Comparison of ENCODE assay signal across 9 cellular contexts in the genomic region with DNA sequence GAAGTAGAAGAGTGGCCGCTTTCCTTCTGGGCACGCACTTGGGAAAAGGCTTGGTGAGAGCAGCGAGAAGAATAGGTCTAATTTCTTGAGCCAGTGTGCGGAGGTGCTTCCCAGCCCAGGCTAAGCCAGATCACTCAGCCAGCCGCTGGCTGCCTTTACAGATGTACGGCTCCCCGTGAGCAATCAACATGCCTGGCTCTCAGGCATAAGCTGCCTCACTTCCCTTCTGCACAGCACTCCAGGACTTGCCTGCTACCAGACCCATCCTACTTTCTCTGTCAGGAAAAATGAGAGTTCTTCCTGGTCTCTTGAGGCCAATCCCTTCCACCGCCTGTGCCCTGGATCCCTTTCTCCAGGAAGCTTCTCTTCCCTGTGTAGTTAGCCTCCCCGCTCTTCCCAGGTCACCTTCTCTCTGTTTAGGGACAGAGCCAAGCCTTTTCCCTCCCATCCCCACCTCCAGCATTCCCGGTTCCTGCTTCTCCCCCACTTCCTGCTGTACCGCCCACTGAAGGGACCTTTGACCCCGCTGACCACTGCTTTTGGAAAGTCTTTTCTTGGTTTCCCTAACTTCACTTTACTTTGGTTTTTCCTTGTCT. TPM values are rescaled to one million over a fixed set of nuclear protein-coding genes. Genes with fewer than 3 reads are reported as not detected.
DNase-seq lines count a peak whose midpoint lies in the region; ATAC-seq, FAIRE-seq and TF ChIP-seq lines count a peak whose summit lies in the region.
"Had no signal": no experiment of that assay in that cellular context is flagged by ENCODE, and none has a peak within 500 bp of the region (broad histone marks: within the 10 kb centered on the region; RNA-seq: fewer than 3 reads in every experiment).

No MANE protein-coding gene starts in this region.

- H3K36me3 Mint-ChIP-seq in CD4-positive, alpha-beta T cell (ENCODE audit: low read depth) = peaks cover 58% of the 10 kb centered on the region

- no peak overlapping the region for H3K27ac ChIP-seq in CD4-positive, alpha-beta T cell (ENCODE audit: low read depth, low read length)
- no peak overlapping the region for H3K27ac ChIP-seq in HUES64 (ENCODE audit: low read depth, low read length)
- H3K27ac ChIP-seq in GM12878 (ENCODE audit: control insufficient read depth, insufficient read depth) = peak overlapping the region; percentile 99
- H3K27ac ChIP-seq in mesodermal cell (ENCODE audit: low read depth, low read length, severe bottlenecking) = no peak overlapping the region

- H2AFZ ChIP-seq in GM12878 (ENCODE audit: control insufficient read depth, low read depth, low read length) = no peak overlapping the region

- TF ChIP-seq CTCF in CD4-positive, alpha-beta T cell (IDR thresholded peaks at IDR 0.05) = no peak
- TF ChIP-seq CTCF in GM12878 (IDR thresholded peaks at IDR 0.05 in 2 of 3, conservative IDR thresholded peaks at IDR 0.05 in 1 of 3; ENCODE audit: control insufficient read depth in 2 of 3, extremely low read depth in 1 of 3, insufficient read depth in 1 of 3, low read depth in 3 of 3, low read length in 3 of 3) = no peak

- no TSS peak for BruUV-seq in GM12878 (replicated peaks; lab: Mats Ljungman, UMichigan)

- H3K4me3 Mint-ChIP-seq in CD4-positive, alpha-beta T cell = peak overlapping the region; percentile 96

- H3K4me2 ChIP-seq in GM12878 (ENCODE audit: control insufficient read depth, insufficient read depth) = peak overlapping the region; percentile 100

- no peaks in the 10 kb centered on the region for H4K20me1 ChIP-seq in GM12878 (ENCODE audit: control insufficient read depth, insufficient read depth)

- H3K9ac ChIP-seq in HUES64 (ENCODE audit: low read depth, low read length) (peak overlapping the region; percentile 85; the same call in 1 of the 2 replicates), GM12878 (ENCODE audit: control insufficient read depth, insufficient read depth, low read length) (peak overlapping the region; percentile 99)

- H3K4me3 ChIP-seq in HUES64 (ENCODE audit: low read length) (peak overlapping the region; percentile 90), GM12878 (peak overlapping the region; percentile 78), mesodermal cell (ENCODE audit: extremely low read depth, insufficient read depth, low read length, poor library complexity, severe bottlenecking) (peak overlapping the region; percentile 68)

- no peaks in the 10 kb centered on the region for H3K9me3 Mint-ChIP-seq in CD4-positive, alpha-beta T cell

- RAD21 ChIA-PET in GM12878 (lab: Charles Lee; ENCODE audit: unreplicated experiment) = interaction anchor here (1.3 kb wide), 1 partner anchor 54 kb away, joined by 4 read pairs; no protein-coding TSS in a partner anchor

- no peaks in the 10 kb centered on the region for H3K27me3 Mint-ChIP-seq in CD4-positive, alpha-beta T cell

- peaks cover 41% of the 10 kb centered on the region for H3K36me3 ChIP-seq in HUES64 (ENCODE audit: insufficient read depth, low read length)
- H3K36me3 ChIP-seq in GM12878 (ENCODE audit: control insufficient read depth in 2 of 2, insufficient read depth in 2 of 2, low read length in 1 of 2) = peaks cover 2 to 16% of the 10 kb centered on the region in 2 experiments
- H3K36me3 ChIP-seq in mesodermal cell (ENCODE audit: control insufficient read depth, insufficient read depth, low read length) = peaks cover 40% of the 10 kb centered on the region

- SMC1A ChIA-PET in GM12878 (lab: Charles Lee; ENCODE audit: uncharacterized antibody, unreplicated experiment) = interaction anchor here (1.0 to 3.4 kb wide), 3 partner anchors 31 to 82 kb away, joined by 3 to 9 read pairs (median 4); no protein-coding TSS in a partner anchor

- in situ Hi-C loops in GM12878 (cut with MboI) = no loop called here

- ATAC-seq in CD4-positive, alpha-beta T cell (ENCODE audit: poor library complexity) = no peak
- ATAC-seq in GM12878 (no peak), GM18870 (IDR thresholded peaks at IDR 0.05; ENCODE audit: unreplicated experiment) (no peak), HG03342 (IDR thresholded peaks at IDR 0.05; ENCODE audit: unreplicated experiment) (no peak), GM18502 (IDR thresholded peaks at IDR 0.05; ENCODE audit: poor library complexity, unreplicated experiment) (no peak)

- H3K4me1 ChIP-seq in HUES64 (ENCODE audit: insufficient read depth, low read length) = peaks cover 24% of the 10 kb centered on the region
- peaks cover 13% of the 10 kb centered on the region; the same call in 1 of the 2 replicates for H3K4me1 ChIP-seq in GM12878 (ENCODE audit: control insufficient read depth, insufficient read depth, low read length)
- peaks cover 12% of the 10 kb centered on the region for H3K4me1 ChIP-seq in mesodermal cell (ENCODE audit: control insufficient read depth, insufficient read depth, low read length, poor library complexity, severe bottlenecking)

- CTCF ChIA-PET in CD4-positive, alpha-beta T cell (lab: Charles Lee) = no interaction called here
- CTCF ChIA-PET in GM12878 (lab: Yijun Ruan, JAX) = interaction anchor here (0.9 to 2.3 kb wide), 4 partner anchors 31 to 93 kb away, joined by 3 to 5 read pairs (median 4); no protein-coding TSS in a partner anchor

- intact Hi-C loops in CD4-positive, alpha-beta T cell (cut with DNase I, micrococcal nuclease) = loop anchor here in 1 of 2 experiments (5.0 kb wide), 1 partner anchor 43 kb away; the partner anchor contains the start of gene REPIN1
- intact Hi-C loops in GM12878 (cut with micrococcal nuclease; ENCODE audit: unreplicated experiment) = loop anchor here (5.0 kb wide), 1 partner anchor 33 kb away; no protein-coding TSS in a partner anchor

- H3K27ac Mint-ChIP-seq in CD4-positive, alpha-beta T cell = peak overlapping the region; percentile 82

- no peaks in the 10 kb centered on the region for H3K9me3 ChIP-seq in CD4-positive, alpha-beta T cell (ENCODE audit: control insufficient read depth, low read length)
- H3K9me3 ChIP-seq in HUES64 (ENCODE audit: insufficient read depth, low read depth, low read length) = no peaks in the 10 kb centered on the region
- H3K9me3 ChIP-seq in GM12878 (replicated peaks; ENCODE audit: control insufficient read depth, insufficient read depth, low read length) = no peaks in the 10 kb centered on the region
- no peaks in the 10 kb centered on the region for H3K9me3 ChIP-seq in mesodermal cell (ENCODE audit: control insufficient read depth, low read length)

- WGBS in HUES64 = 40% methylated on average over 12 of the region's 12 CpGs
- 94% methylated on average over 12 of the region's 12 CpGs for WGBS in GM12878 (ENCODE audit: insufficient coverage, insufficient replicate concordance, low lambda C conversion rate, missing lambda C conversion rate)
- WGBS in mesodermal cell (ENCODE audit: insufficient coverage in 2 of 2), 2 experiments = 44 to 48% methylated on average over 11 to 12 of the region's 12 CpGs

- no peak for DNase-seq in CD4-positive, alpha-beta T cell
- DNase-seq in GM12878 (ENCODE audit: low read depth, low spot score) (no peak), NCI-H146 (lab: John Stamatoyannopoulos, UW) (no peak)

- POLR2A ChIA-PET in CD4-positive, alpha-beta T cell (lab: Charles Lee) = interaction anchor here (1.5 kb wide), 1 partner anchor 82 kb away, joined by 5 read pairs; no protein-coding TSS in a partner anchor
- POLR2A ChIA-PET in GM12878 (lab: Charles Lee) = interaction anchor here (1.4 kb wide), 3 partner anchors 49 to 82 kb away, joined by 3 to 5 read pairs (median 4); no protein-coding TSS in a partner anchor

- peaks cover 36% of the 10 kb centered on the region for H3K79me2 ChIP-seq in GM12878 (ENCODE audit: control insufficient read depth, insufficient read depth, low read length)

- H3K4me1 Mint-ChIP-seq in CD4-positive, alpha-beta T cell (ENCODE audit: low read depth) = peaks cover 42% of the 10 kb centered on the region

- TF ChIP-seq RAD21 in GM12878 (IDR thresholded peaks at IDR 0.05; ENCODE audit: insufficient read depth, low read depth, low read length) = no peak

- TF ChIP-seq POLR2A in GM12878 (IDR thresholded peaks at IDR 0.05; ENCODE audit: low read depth, low read length) = no peak

- no peak for FAIRE-seq in GM12878 (lab: Jason Lieb, UNC)

- H3K27me3 ChIP-seq in CD4-positive, alpha-beta T cell (ENCODE audit: control insufficient read depth, insufficient read depth, low read length) = no peaks in the 10 kb centered on the region
- no peaks in the 10 kb centered on the region for H3K27me3 ChIP-seq in HUES64 (ENCODE audit: insufficient read depth, low read length)
- no peaks in the 10 kb centered on the region for H3K27me3 ChIP-seq in GM12878 (replicated peaks in 1 of 2; ENCODE audit: control insufficient read depth in 2 of 2, insufficient read depth in 2 of 2, low read length in 1 of 2)

- no peak for TF ChIP-seq EP300 in GM12878 (IDR thresholded peaks at IDR 0.05; ENCODE audit: borderline replicate concordance in 1 of 2, control insufficient read depth in 1 of 2, low read depth in 2 of 2, low read length in 2 of 2)

RNA-seq across cellular contexts. Expression of gene ACTR3C, which starts 1.1 kb away (rescaled TPM):
- 1 to 10 TPM; 1.9 to 3.4 TPM for total RNA-seq in CD4-positive, alpha-beta T cell
- polyA plus RNA-seq in HUES64 (2013, experiment 1 of 2) = 1.3 TPM
- polyA plus RNA-seq in HUES64 (2013, experiment 2 of 2) = 0.51 TPM
- total RNA-seq in GM12878 (2013; cell fraction: nucleolus; rRNA removed) = 55.8 and 61.6 TPM in 2 replicates
- total RNA-seq in GM12878 (2014; rRNA removed) (8.6 and 8.9 TPM in 2 replicates), GM12878 (2014; rRNA removed; fragmentation: Illumina TruSeq; extraction: Trizol) (6.1 and 6.3 TPM in 2 replicates), GM12878 (2021) (3.5 and 6.5 TPM in 2 replicates)
- 2.2 TPM for polyA plus RNA-seq in GM12878 (2011; ENCODE audit: low read depth)
- polyA plus RNA-seq in GM12878 (2011; rRNA removed) (7.4 and 8.6 TPM in 2 replicates), GM12878 (2014; fragmentation: Illumina TruSeq; extraction: Trizol) (3.3 and 3.4 TPM in 2 replicates), GM12878 (2014; fragmentation: Nextera tagmentation; extraction: Ambion mirVana) (1 to 10 TPM; 2.0 to 2.7 TPM), GM12878 (2014; rRNA removed) (5.3 and 5.6 TPM in 2 replicates), GM12878 (2016; fragmentation: Nextera tagmentation; extraction: Ambion mirVana) (10 to 100 TPM in 1 of 2 experiments, 1 to 10 TPM in 1; 6.6 to 10.2 TPM)
- 3.3 and 4.1 TPM in 2 replicates for polyA plus RNA-seq in GM12878 (2011; cell fraction: cytosol; rRNA removed)
- polyA plus RNA-seq in GM12878 (2011; cell fraction: nucleus; rRNA removed) = 11.1 and 14.7 TPM in 2 replicates
- 1.7 and 2.2 TPM in 2 replicates for polyA plus RNA-seq in GM12878 (2012)
- polyA minus RNA-seq in GM12878 (2011; rRNA and poly(A)+ RNA removed) = 21.7 and 27.0 TPM in 2 replicates
- polyA minus RNA-seq in GM12878 (2011; cell fraction: cytosol; rRNA and poly(A)+ RNA removed) = 8.3 and 8.6 TPM in 2 replicates
- polyA minus RNA-seq in GM12878 (2011; cell fraction: nucleus; rRNA and poly(A)+ RNA removed) = 69.0 and 127 TPM in 2 replicates
- 0.63 TPM for polyA plus RNA-seq in mesodermal cell (2013, experiment 1 of 2)
- 0.46 TPM for polyA plus RNA-seq in mesodermal cell (2013, experiment 2 of 2)

RNA-seq across cellular contexts. Expression of gene LRRC61, which starts 1.3 kb away (rescaled TPM):
- total RNA-seq in CD4-positive, alpha-beta T cell = 1 to 10 TPM; 3.1 to 5.0 TPM
- polyA plus RNA-seq in HUES64 (2013, experiment 1 of 2) = 37.8 TPM
- 42.0 TPM for polyA plus RNA-seq in HUES64 (2013, experiment 2 of 2)
- 16.2 and 18.9 TPM in 2 replicates for total RNA-seq in GM12878 (2013; cell fraction: nucleolus; rRNA removed)
- total RNA-seq in GM12878 (2014; rRNA removed) (26.9 and 32.6 TPM in 2 replicates), GM12878 (2014; rRNA removed; fragmentation: Illumina TruSeq; extraction: Trizol) (6.9 and 9.2 TPM in 2 replicates), GM12878 (2021) (28.9 and 31.1 TPM in 2 replicates)
- 6.5 TPM for polyA plus RNA-seq in GM12878 (2011; ENCODE audit: low read depth)
- polyA plus RNA-seq in GM12878 (2011; rRNA removed) (9.6 and 16.3 TPM in 2 replicates), GM12878 (2014; fragmentation: Illumina TruSeq; extraction: Trizol) (3.6 and 5.9 TPM in 2 replicates), GM12878 (2014; fragmentation: Nextera tagmentation; extraction: Ambion mirVana) (1 to 10 TPM; 1.4 to 2.5 TPM), GM12878 (2014; rRNA removed) (27.3 and 32.4 TPM in 2 replicates), GM12878 (2016; fragmentation: Nextera tagmentation; extraction: Ambion mirVana) (10 to 100 TPM; 44.9 to 54.2 TPM)
- polyA plus RNA-seq in GM12878 (2011; cell fraction: cytosol; rRNA removed) = 34.0 and 39.8 TPM in 2 replicates
- 16.1 and 23.6 TPM in 2 replicates for polyA plus RNA-seq in GM12878 (2011; cell fraction: nucleus; rRNA removed)
- polyA plus RNA-seq in GM12878 (2012) = 14.1 and 17.4 TPM in 2 replicates
- polyA minus RNA-seq in GM12878 (2011; rRNA and poly(A)+ RNA removed) = 19.7 and 23.8 TPM in 2 replicates
- polyA minus RNA-seq in GM12878 (2011; cell fraction: cytosol; rRNA and poly(A)+ RNA removed) = 18.7 and 22.9 TPM in 2 replicates
- polyA minus RNA-seq in GM12878 (2011; cell fraction: nucleus; rRNA and poly(A)+ RNA removed) = 5.9 and 13.7 TPM in 2 replicates
- 23.1 TPM for polyA plus RNA-seq in mesodermal cell (2013, experiment 1 of 2)
- 22.7 TPM for polyA plus RNA-seq in mesodermal cell (2013, experiment 2 of 2)

RNA-seq across cellular contexts. Expression of gene RARRES2, which starts 17.0 kb away (rescaled TPM):
- total RNA-seq in CD4-positive, alpha-beta T cell = not detected
- 94.7 TPM for polyA plus RNA-seq in HUES64 (2013, experiment 1 of 2)
- polyA plus RNA-seq in HUES64 (2013, experiment 2 of 2) = 75.3 TPM
- total RNA-seq in GM12878 (2013; cell fraction: nucleolus; rRNA removed) = not detected in 2 replicates
- 0.23 and 0.33 TPM in 2 replicates for total RNA-seq in GM12878 (2014; rRNA removed)
- not detected in 2 replicates for total RNA-seq in GM12878 (2014; rRNA removed; fragmentation: Illumina TruSeq; extraction: Trizol)
- 0.96 and 2.2 TPM in 2 replicates for total RNA-seq in GM12878 (2021)
- polyA plus RNA-seq in GM12878 (2011; ENCODE audit: low read depth) = 1.8 TPM
- polyA plus RNA-seq in GM12878 (2011; rRNA removed) = not detected in 2 replicates
- not detected in 2 replicates for polyA plus RNA-seq in GM12878 (2011; cell fraction: cytosol; rRNA removed)
- polyA plus RNA-seq in GM12878 (2011; cell fraction: nucleus; rRNA removed) = not detected in 2 replicates
- 1.9 and 2.2 TPM in 2 replicates for polyA plus RNA-seq in GM12878 (2012)
- polyA plus RNA-seq in GM12878 (2014; fragmentation: Illumina TruSeq; extraction: Trizol) = 0.29 TPM in 1 of 2 replicates, not detected in the other
- polyA plus RNA-seq in GM12878 (2014; fragmentation: Nextera tagmentation; extraction: Ambion mirVana) = under 1 TPM in 1 of 2 experiments, not detected in 1; 0.13 TPM
- polyA plus RNA-seq in GM12878 (2014; rRNA removed) = 0.18 and 0.41 TPM in 2 replicates
- under 1 TPM; 0.40 to 1.00 TPM for polyA plus RNA-seq in GM12878 (2016; fragmentation: Nextera tagmentation; extraction: Ambion mirVana)
- polyA minus RNA-seq in GM12878 (2011; rRNA and poly(A)+ RNA removed) = not detected in 2 replicates
- not detected in 2 replicates for polyA minus RNA-seq in GM12878 (2011; cell fraction: cytosol; rRNA and poly(A)+ RNA removed)
- not detected in 2 replicates for polyA minus RNA-seq in GM12878 (2011; cell fraction: nucleus; rRNA and poly(A)+ RNA removed)
- 31.3 TPM for polyA plus RNA-seq in mesodermal cell (2013, experiment 1 of 2)
- 25.7 TPM for polyA plus RNA-seq in mesodermal cell (2013, experiment 2 of 2)
- total RNA-seq: pulmonary artery endothelial cell had no signal

RNA-seq across cellular contexts. Expression of gene REPIN1, which starts 44.2 kb away (rescaled TPM):
- total RNA-seq in CD4-positive, alpha-beta T cell = 10 to 100 TPM; 58.2 to 59.8 TPM
- 78.2 TPM for polyA plus RNA-seq in HUES64 (2013, experiment 1 of 2)
- polyA plus RNA-seq in HUES64 (2013, experiment 2 of 2) = 91.5 TPM
- total RNA-seq in GM12878 (2013; cell fraction: nucleolus; rRNA removed) = 152 and 192 TPM in 2 replicates
- 111 and 122 TPM in 2 replicates for total RNA-seq in GM12878 (2014; rRNA removed)
- total RNA-seq in GM12878 (2014; rRNA removed; fragmentation: Illumina TruSeq; extraction: Trizol) = 32.1 and 38.7 TPM in 2 replicates
- 161 and 172 TPM in 2 replicates for total RNA-seq in GM12878 (2021)
- polyA plus RNA-seq in GM12878 (2011; ENCODE audit: low read depth) = 43.7 TPM
- 56.3 and 88.0 TPM in 2 replicates for polyA plus RNA-seq in GM12878 (2011; rRNA removed)
- 135 and 158 TPM in 2 replicates for polyA plus RNA-seq in GM12878 (2011; cell fraction: cytosol; rRNA removed)
- 309 and 343 TPM in 2 replicates for polyA plus RNA-seq in GM12878 (2011; cell fraction: nucleus; rRNA removed)
- polyA plus RNA-seq in GM12878 (2012) = 96.5 and 107 TPM in 2 replicates
- polyA plus RNA-seq in GM12878 (2014; fragmentation: Illumina TruSeq; extraction: Trizol) = 22.3 and 47.3 TPM in 2 replicates
- polyA plus RNA-seq in GM12878 (2014; fragmentation: Nextera tagmentation; extraction: Ambion mirVana) = 10 to 100 TPM in 1 of 2 experiments, 1 to 10 TPM in 1; 5.1 to 12.6 TPM
- polyA plus RNA-seq in GM12878 (2014; rRNA removed) = 139 and 159 TPM in 2 replicates
- polyA plus RNA-seq in GM12878 (2016; fragmentation: Nextera tagmentation; extraction: Ambion mirVana) = 10 to 100 TPM; 66.4 to 87.4 TPM
- polyA minus RNA-seq in GM12878 (2011; rRNA and poly(A)+ RNA removed) = 40.9 and 86.3 TPM in 2 replicates
- 35.8 and 41.2 TPM in 2 replicates for polyA minus RNA-seq in GM12878 (2011; cell fraction: cytosol; rRNA and poly(A)+ RNA removed)
- 59.8 and 89.9 TPM in 2 replicates for polyA minus RNA-seq in GM12878 (2011; cell fraction: nucleus; rRNA and poly(A)+ RNA removed)
- polyA plus RNA-seq in mesodermal cell (2013, experiment 1 of 2) = 124 TPM
- polyA plus RNA-seq in mesodermal cell (2013, experiment 2 of 2) = 102 TPM

RNA-seq across cellular contexts. Expression of gene ZNF775, which starts 54.7 kb away (rescaled TPM):
- total RNA-seq in CD4-positive, alpha-beta T cell = under 1 TPM; 0.38 to 0.45 TPM
- 12.3 TPM for polyA plus RNA-seq in HUES64 (2013, experiment 1 of 2)
- 13.2 TPM for polyA plus RNA-seq in HUES64 (2013, experiment 2 of 2)
- 7.9 and 10.6 TPM in 2 replicates for total RNA-seq in GM12878 (2013; cell fraction: nucleolus; rRNA removed)
- total RNA-seq in GM12878 (2014; rRNA removed) (7.2 and 11.0 TPM in 2 replicates), GM12878 (2014; rRNA removed; fragmentation: Illumina TruSeq; extraction: Trizol) (2.3 and 2.8 TPM in 2 replicates), GM12878 (2021) (12.1 and 14.3 TPM in 2 replicates)
- 1.1 TPM for polyA plus RNA-seq in GM12878 (2011; ENCODE audit: low read depth)
- polyA plus RNA-seq in GM12878 (2011; rRNA removed) (1.8 and 3.6 TPM in 2 replicates), GM12878 (2014; fragmentation: Illumina TruSeq; extraction: Trizol) (0.32 and 0.71 TPM in 2 replicates), GM12878 (2014; fragmentation: Nextera tagmentation; extraction: Ambion mirVana) (under 1 TPM; 0.05 to 0.46 TPM), GM12878 (2014; rRNA removed) (9.7 and 11.8 TPM in 2 replicates), GM12878 (2016; fragmentation: Nextera tagmentation; extraction: Ambion mirVana) (1 to 10 TPM in 1 of 2 experiments, under 1 TPM in 1; 0.62 to 1.4 TPM)
- polyA plus RNA-seq in GM12878 (2011; cell fraction: cytosol; rRNA removed) = 3.6 and 8.5 TPM in 2 replicates
- polyA plus RNA-seq in GM12878 (2011; cell fraction: nucleus; rRNA removed) = 9.0 and 11.2 TPM in 2 replicates
- polyA plus RNA-seq in GM12878 (2012) = 5.9 and 7.2 TPM in 2 replicates
- 1.1 and 3.0 TPM in 2 replicates for polyA minus RNA-seq in GM12878 (2011; rRNA and poly(A)+ RNA removed)
- 3.5 and 5.1 TPM in 2 replicates for polyA minus RNA-seq in GM12878 (2011; cell fraction: cytosol; rRNA and poly(A)+ RNA removed)
- 2.3 and 4.7 TPM in 2 replicates for polyA minus RNA-seq in GM12878 (2011; cell fraction: nucleus; rRNA and poly(A)+ RNA removed)
- 15.7 TPM for polyA plus RNA-seq in mesodermal cell (2013, experiment 1 of 2)
- polyA plus RNA-seq in mesodermal cell (2013, experiment 2 of 2) = 12.0 TPM
